ENCODE assay signal across 19 cellular contexts in genomic region chr7:116443646-116444045, GRCh38. TPM values are rescaled to one million over a fixed set of nuclear protein-coding genes. Genes with fewer than 3 reads are reported as not detected.
DNase-seq lines count a peak whose midpoint lies in the region; ATAC-seq and TF ChIP-seq lines count a peak whose summit lies in the region.
"Had no signal": no experiment of that assay in that cellular context is flagged by ENCODE, and none has a peak within 500 bp of the region (broad histone marks: within the 10 kb centered on the region; RNA-seq: fewer than 3 reads in every experiment).

No MANE protein-coding gene starts in this region.

- DNase-seq in A673 (ENCODE audit: low spot score) (no peak), NCI-H146 (lab: John Stamatoyannopoulos, UW) (peak; percentile 3), ascending aorta (ENCODE audit: low spot score in 2 of 2) (no peak), lower lobe of right lung (no peak), pons (ENCODE audit: low spot score) (no peak), AML-193 (lab: John Stamatoyannopoulos, UW) (no peak)
- DNase-seq in activated CD4-positive, alpha-beta T cell treated with anti-CD3 and anti-CD28 coated beads, Interleukin-2, amount 50 U/mL, for 1 hour, result no peak
- no peak for DNase-seq in activated CD8-positive, alpha-beta memory T cell treated with anti-CD3 and anti-CD28 coated beads for 24 hours
- DNase-seq: activated CD4-positive, alpha-beta T cell treated with anti-CD3 and anti-CD28 coated beads for 48 hours; activated naive CD8-positive, alpha-beta T cell treated with anti-CD3 and anti-CD28 coated beads for 36 hours; CD8-positive, alpha-beta memory T cell; hypothalamus; NCI-H2107; NCI-H524; nucleus accumbens; right lobe of liver; stimulated activated CD4-positive, alpha-beta T cell treated with anti-CD3 and anti-CD28 coated beads, Interleukin-2, amount 100 ng/mL, for 24 hours had no signal

- intact Hi-C loops in A673 (cut with micrococcal nuclease; ENCODE audit: unreplicated experiment), result loop anchor here (5.0 to 10.0 kb wide), 2 partner anchors 79 to 141 kb away; no protein-coding TSS in a partner anchor
- intact Hi-C loops in ascending aorta (cut with DNase I), result loop anchor here (2.0 to 5.0 kb wide), 2 partner anchors 81 to 139 kb away; partner anchors contain the start of gene CAV1
- intact Hi-C loops in lower lobe of right lung (cut with DNase I), result no loop called here

- POLR2A ChIA-PET in A673 (lab: Charles Lee; ENCODE audit: low non-redundant PET), result interaction anchor here (0.6 kb wide), 1 partner anchor 132 kb away, joined by 3 read pairs; no protein-coding TSS in a partner anchor

- H3K36me3 ChIP-seq in A673 (ENCODE audit: insufficient read depth, low read length, poor library complexity, severe bottlenecking) (no peaks in the 10 kb centered on the region), ascending aorta (no peaks in the 10 kb centered on the region), lower lobe of right lung (no peaks in the 10 kb centered on the region)
- H3K36me3 ChIP-seq: right lobe of liver had no signal

- H3K9me3 ChIP-seq in A673 (ENCODE audit: low read depth, low read length, poor library complexity, severe bottlenecking) (no peaks in the 10 kb centered on the region), ascending aorta (no peaks in the 10 kb centered on the region), lower lobe of right lung (no peaks in the 10 kb centered on the region)
- H3K9me3 ChIP-seq: right lobe of liver had no signal

- no peak overlapping the region for H3K4me3 ChIP-seq in A673 (ENCODE audit: low read depth, low read length, poor library complexity, severe bottlenecking)
- H3K4me3 ChIP-seq in ascending aorta, result no peak overlapping the region
- no peak overlapping the region for H3K4me3 ChIP-seq in lower lobe of right lung
- H3K4me3 ChIP-seq: right lobe of liver had no signal

- CTCF ChIA-PET in A673 (lab: Charles Lee), result no interaction called here

- ATAC-seq in lower lobe of right lung, result no peak
- ATAC-seq: HepG2 had no signal

- no peak for TF ChIP-seq CTCF in A673 (conservative IDR thresholded peaks at IDR 0.05; ENCODE audit: low read depth, low read length)
- no peak for TF ChIP-seq CTCF in ascending aorta (IDR thresholded peaks at IDR 0.05)
- TF ChIP-seq CTCF in lower lobe of right lung (IDR thresholded peaks at IDR 0.05), result no peak

- no peaks in the 10 kb centered on the region for H3K27me3 ChIP-seq in A673 (replicated peaks; ENCODE audit: insufficient read depth, low read depth, low read length, poor library complexity)
- no peaks in the 10 kb centered on the region for H3K27me3 ChIP-seq in ascending aorta
- H3K27me3 ChIP-seq in lower lobe of right lung (ENCODE audit: low read depth), result no peaks in the 10 kb centered on the region
- H3K27me3 ChIP-seq: right lobe of liver had no signal

- H3K27ac ChIP-seq in A673 (ENCODE audit: low read depth, low read length, poor library complexity, severe bottlenecking) (peak overlapping the region; percentile 78), ascending aorta (peak overlapping the region; percentile 39 to 42), lower lobe of right lung (peak overlapping the region; percentile 51)
- H3K27ac ChIP-seq: right lobe of liver had no signal

- peaks cover 74% of the 10 kb centered on the region for H3K4me1 ChIP-seq in A673 (ENCODE audit: insufficient read depth, low read length, poor library complexity, severe bottlenecking)
- peaks cover 11 to 47% of the 10 kb centered on the region in 2 donors for H3K4me1 ChIP-seq in ascending aorta
- peaks cover 20% of the 10 kb centered on the region for H3K4me1 ChIP-seq in lower lobe of right lung
- H3K4me1 ChIP-seq: right lobe of liver had no signal

- BruUV-seq in A673 (replicated peaks; lab: Mats Ljungman, UMichigan), result no TSS peak

RNA-seq across cellular contexts. Expression of gene CAV2, which starts 55.9 kb away (rescaled TPM):
- total RNA-seq in A673 (2021), result 265 and 286 TPM in 2 replicates
- 92.6 TPM for total RNA-seq in ascending aorta
- 143 TPM for total RNA-seq in lower lobe of right lung
- total RNA-seq: activated naive CD8-positive, alpha-beta T cell treated with anti-CD3 and anti-CD28 coated beads for 36 hours; CD8-positive, alpha-beta memory T cell; OCI-LY7 had no signal
